Comparison of ENCODE assay signal across 8 cellular contexts in the genomic region with DNA sequence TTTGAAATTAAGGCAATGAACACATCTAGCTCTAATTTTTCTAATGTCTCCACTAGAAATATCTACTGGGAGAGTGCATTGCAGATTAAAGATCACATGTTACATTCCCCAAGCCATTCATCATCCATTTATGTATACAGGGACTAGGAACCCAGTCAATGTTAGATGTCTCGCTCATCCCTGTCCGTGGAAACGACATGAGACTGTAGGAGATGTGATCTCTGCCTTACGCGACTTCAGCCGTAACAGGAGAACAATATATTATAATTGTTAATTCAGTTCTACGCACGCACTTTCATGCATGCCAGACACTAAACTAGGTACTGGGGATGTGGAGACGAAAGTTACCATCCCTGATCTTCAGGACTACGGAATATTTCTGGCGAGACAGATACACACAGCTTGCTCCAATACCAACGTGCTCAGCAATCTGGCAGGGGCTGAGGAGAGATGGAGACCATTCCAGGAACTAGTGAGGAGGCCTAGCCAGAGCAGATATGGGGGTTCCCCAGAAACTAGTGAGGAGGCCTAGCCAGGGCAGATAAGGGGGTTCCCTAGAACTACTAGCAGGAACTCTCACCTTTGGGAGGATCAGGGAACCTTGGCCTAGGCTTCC. TPM values are rescaled to one million over a fixed set of nuclear protein-coding genes. Genes with fewer than 3 reads are reported as not detected.
DNase-seq lines count a peak whose midpoint lies in the region; ATAC-seq and TF ChIP-seq lines count a peak whose summit lies in the region.

No MANE protein-coding gene starts in this region.

- peaks cover 0 to 19% (median 5%) of the 10 kb centered on the region in 5 donors for H3K36me3 Mint-ChIP-seq in naive thymus-derived CD4-positive, alpha-beta T cell

- peak overlapping the region; percentile 87 to 99 (median 96) for H3K27ac Mint-ChIP-seq in naive thymus-derived CD4-positive, alpha-beta T cell

- H3K4me1 ChIP-seq in OCI-LY3 (ENCODE audit: low read length) (peaks cover 19% of the 10 kb centered on the region), duodenal mucosa (ENCODE audit: control insufficient read depth in 1 of 2, insufficient read depth in 2 of 2, low read length in 2 of 2) (peaks cover 7 to 9% of the 10 kb centered on the region in 2 donors)
- peaks cover 18 to 20% of the 10 kb centered on the region in 2 donors for H3K4me1 ChIP-seq in naive thymus-derived CD4-positive, alpha-beta T cell (ENCODE audit: control insufficient read depth in 2 of 2, insufficient read depth in 2 of 2, low read length in 2 of 2)

- no peaks in the 10 kb centered on the region for H3K9me3 Mint-ChIP-seq in naive thymus-derived CD4-positive, alpha-beta T cell

- peak overlapping the region; percentile 99 for H3K27ac ChIP-seq in 22Rv1
- peak overlapping the region; percentile 76 for H3K27ac ChIP-seq in OCI-LY3 (ENCODE audit: low read length)
- H3K27ac ChIP-seq in duodenal mucosa (ENCODE audit: low read depth, low read length), result no peak overlapping the region
- H3K27ac ChIP-seq in naive thymus-derived CD4-positive, alpha-beta T cell (ENCODE audit: low read depth, low read length), result peak overlapping the region; percentile 97

- H3K79me2 ChIP-seq in OCI-LY3 (ENCODE audit: low read length), result peaks cover 41% of the 10 kb centered on the region

- H3K4me3 Mint-ChIP-seq in naive thymus-derived CD4-positive, alpha-beta T cell, result peak overlapping the region; percentile 91 to 99 (median 97)

- peak overlapping the region; percentile 96 for H3K9ac ChIP-seq in OCI-LY3 (ENCODE audit: low read length)
- peak overlapping the region; percentile 68 to 95 for H3K9ac ChIP-seq in duodenal mucosa (ENCODE audit: low read depth in 1 of 2, low read length in 2 of 2)

- H3K27me3 ChIP-seq in OCI-LY3 (ENCODE audit: low read depth, low read length) (no peaks in the 10 kb centered on the region), duodenal mucosa (ENCODE audit: control insufficient read depth in 1 of 2, insufficient read depth in 2 of 2, low read length in 2 of 2) (no peaks in the 10 kb centered on the region)
- no peaks in the 10 kb centered on the region for H3K27me3 ChIP-seq in naive thymus-derived CD4-positive, alpha-beta T cell (ENCODE audit: control insufficient read depth in 2 of 2, insufficient read depth in 2 of 2, low read length in 2 of 2)

- H3K4me2 ChIP-seq in OCI-LY3 (ENCODE audit: low read length), result peak overlapping the region; percentile 74

- H3K9me3 ChIP-seq in OCI-LY3 (ENCODE audit: insufficient read depth, low read length) (no peaks in the 10 kb centered on the region), duodenal mucosa (ENCODE audit: control insufficient read depth in 1 of 2, low read length in 2 of 2) (no peaks in the 10 kb centered on the region)
- H3K9me3 ChIP-seq in naive thymus-derived CD4-positive, alpha-beta T cell (ENCODE audit: control insufficient read depth in 2 of 3, low read length in 3 of 3), result no peaks in the 10 kb centered on the region

- H3K27me3 Mint-ChIP-seq in naive thymus-derived CD4-positive, alpha-beta T cell, result no peaks in the 10 kb centered on the region

- DNase-seq in naive thymus-derived CD4-positive, alpha-beta T cell, result no peak
- no peak for DNase-seq in OCI-M1 (lab: John Stamatoyannopoulos, UW)
- DNase-seq in NCI-H1105 (lab: John Stamatoyannopoulos, UW), result no peak

- POLR2A ChIA-PET in naive thymus-derived CD4-positive, alpha-beta T cell (lab: Charles Lee), result interaction anchor here (0.7 to 2.6 kb wide), 7 partner anchors 14 to 680 kb away, joined by 3 to 29 read pairs (median 5); a partner anchor contains a TSS

- H2AFZ ChIP-seq in OCI-LY3 (ENCODE audit: low read depth, low read length), result peak overlapping the region; percentile 88

- peaks cover 21% of the 10 kb centered on the region for H3K36me3 ChIP-seq in OCI-LY3 (replicated peaks; ENCODE audit: low read depth, low read length)
- peaks cover 0 to 11% of the 10 kb centered on the region in 2 donors for H3K36me3 ChIP-seq in duodenal mucosa (ENCODE audit: control insufficient read depth in 1 of 2, insufficient read depth in 2 of 2, low read length in 2 of 2)
- peaks cover 0 to 26% (median 3%) of the 10 kb centered on the region in 3 experiments for H3K36me3 ChIP-seq in naive thymus-derived CD4-positive, alpha-beta T cell (ENCODE audit: control insufficient read depth in 2 of 3, insufficient read depth in 3 of 3, low read length in 3 of 3)

- intact Hi-C loops in naive thymus-derived CD4-positive, alpha-beta T cell (cut with micrococcal nuclease), result loop anchor here (1.0 to 5.0 kb wide), 12 partner anchors 14 to 1193 kb away; a partner anchor contains a TSS

- H4K20me1 ChIP-seq in OCI-LY3 (ENCODE audit: insufficient read depth, low read length), result peaks cover 5% of the 10 kb centered on the region; the same call in 1 of the 2 replicates

- H3K4me1 Mint-ChIP-seq in naive thymus-derived CD4-positive, alpha-beta T cell, result peaks cover 19 to 54% (median 45%) of the 10 kb centered on the region in 7 donors

- no peak for TF ChIP-seq CTCF in 22Rv1 (IDR thresholded peaks at IDR 0.05)
- no peak for TF ChIP-seq CTCF in OCI-LY3 (IDR thresholded peaks at IDR 0.05; ENCODE audit: low read depth, low read length)

- peak overlapping the region; percentile 83 for H3K4me3 ChIP-seq in OCI-LY3 (ENCODE audit: low read length)
- peak overlapping the region; percentile 94 to 98 for H3K4me3 ChIP-seq in duodenal mucosa (ENCODE audit: low read depth in 1 of 2, low read length in 2 of 2)
- peak overlapping the region; percentile 100 for H3K4me3 ChIP-seq in naive thymus-derived CD4-positive, alpha-beta T cell (ENCODE audit: low read length)

- peak; percentile 3 for ATAC-seq in GM19438 (IDR thresholded peaks at IDR 0.05; ENCODE audit: low read depth, unreplicated experiment)
- no peak for ATAC-seq in naive thymus-derived CD4-positive, alpha-beta T cell
- no peak for ATAC-seq in GM19397 (IDR thresholded peaks at IDR 0.05; ENCODE audit: unreplicated experiment)

- CTCF ChIA-PET in naive thymus-derived CD4-positive, alpha-beta T cell (lab: Charles Lee), result interaction anchor here (1.0 kb wide), 1 partner anchor 13 kb away, joined by 3 read pairs; no protein-coding TSS in a partner anchor

RNA-seq across cellular contexts. Expression of a gene that starts 0.7 kb away (rescaled TPM):
- 10 to 100 TPM; 11.0 to 37.2 (median 17.4) TPM for total RNA-seq in naive thymus-derived CD4-positive, alpha-beta T cell
- polyA plus RNA-seq in naive thymus-derived CD4-positive, alpha-beta T cell, result 10 to 100 TPM; 37.9 to 39.2 TPM

RNA-seq across cellular contexts. Expression of a gene that starts 21.7 kb away (rescaled TPM):
- total RNA-seq in naive thymus-derived CD4-positive, alpha-beta T cell, result 10 to 100 TPM; 12.9 to 21.5 (median 17.9) TPM
- 10 to 100 TPM in 1 of 2 donors, 1 to 10 TPM in 1; 9.6 to 15.3 TPM for polyA plus RNA-seq in naive thymus-derived CD4-positive, alpha-beta T cell

RNA-seq across cellular contexts. Expression of a gene that starts 35.6 kb away (rescaled TPM):
- total RNA-seq in naive thymus-derived CD4-positive, alpha-beta T cell, result 10 to 100 TPM; 27.5 to 42.7 (median 35.5) TPM
- 10 to 100 TPM; 20.4 to 26.1 TPM for polyA plus RNA-seq in naive thymus-derived CD4-positive, alpha-beta T cell

RNA-seq across cellular contexts. Expression of a gene that starts 35.9 kb away (rescaled TPM):
- 100 to 1,000 TPM; 141 to 179 (median 150) TPM for total RNA-seq in naive thymus-derived CD4-positive, alpha-beta T cell
- polyA plus RNA-seq in naive thymus-derived CD4-positive, alpha-beta T cell, result 100 to 1,000 TPM in 1 of 2 donors, 10 to 100 TPM in 1; 81.6 to 144 TPM

RNA-seq across cellular contexts. Expression of a gene that starts 50.9 kb away (rescaled TPM):
- total RNA-seq in naive thymus-derived CD4-positive, alpha-beta T cell, result 10 to 100 TPM in 1 of 5 experiments, 1 to 10 TPM in 4; 2.7 to 13.4 (median 4.7) TPM
- polyA plus RNA-seq in naive thymus-derived CD4-positive, alpha-beta T cell, result 1 to 10 TPM; 4.0 to 4.1 TPM
